In the genomic region with DNA sequence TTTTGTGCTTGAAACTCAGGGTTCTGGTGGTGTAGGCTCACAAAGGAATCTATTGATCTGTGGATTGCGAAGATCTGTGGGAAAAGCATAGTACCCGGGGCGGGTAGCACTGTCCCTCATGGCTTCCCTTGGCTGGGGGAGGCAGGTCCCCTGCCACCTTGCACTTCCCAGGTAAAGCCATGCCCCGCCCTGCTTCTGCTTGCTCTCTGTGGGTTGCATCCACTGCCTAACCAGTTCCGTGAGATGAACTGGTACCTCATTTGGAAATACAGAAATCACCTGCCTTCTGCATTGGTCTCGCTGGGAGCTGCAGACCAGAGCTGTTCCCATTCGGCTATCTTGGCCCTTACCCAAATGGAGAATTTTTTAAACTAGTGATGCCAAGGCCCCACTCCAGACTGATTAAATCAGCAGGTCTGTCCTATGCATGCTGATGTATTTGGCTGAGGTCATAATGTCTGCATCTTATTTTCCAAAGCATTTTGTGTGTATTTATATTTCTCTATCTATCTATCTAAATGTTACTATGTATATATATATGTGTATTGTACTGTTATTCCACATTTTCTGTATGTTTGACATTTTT, we compare ENCODE assay signal across 1 cellular context.
TF ChIP-seq lines count a peak whose summit lies in the region.

No MANE protein-coding gene starts in this region.

TF ChIP-seq in GM23338, 12 proteins besides CTCF, POLR2A, EP300 and RAD21:
- TF ChIP-seq, protein P1, sequence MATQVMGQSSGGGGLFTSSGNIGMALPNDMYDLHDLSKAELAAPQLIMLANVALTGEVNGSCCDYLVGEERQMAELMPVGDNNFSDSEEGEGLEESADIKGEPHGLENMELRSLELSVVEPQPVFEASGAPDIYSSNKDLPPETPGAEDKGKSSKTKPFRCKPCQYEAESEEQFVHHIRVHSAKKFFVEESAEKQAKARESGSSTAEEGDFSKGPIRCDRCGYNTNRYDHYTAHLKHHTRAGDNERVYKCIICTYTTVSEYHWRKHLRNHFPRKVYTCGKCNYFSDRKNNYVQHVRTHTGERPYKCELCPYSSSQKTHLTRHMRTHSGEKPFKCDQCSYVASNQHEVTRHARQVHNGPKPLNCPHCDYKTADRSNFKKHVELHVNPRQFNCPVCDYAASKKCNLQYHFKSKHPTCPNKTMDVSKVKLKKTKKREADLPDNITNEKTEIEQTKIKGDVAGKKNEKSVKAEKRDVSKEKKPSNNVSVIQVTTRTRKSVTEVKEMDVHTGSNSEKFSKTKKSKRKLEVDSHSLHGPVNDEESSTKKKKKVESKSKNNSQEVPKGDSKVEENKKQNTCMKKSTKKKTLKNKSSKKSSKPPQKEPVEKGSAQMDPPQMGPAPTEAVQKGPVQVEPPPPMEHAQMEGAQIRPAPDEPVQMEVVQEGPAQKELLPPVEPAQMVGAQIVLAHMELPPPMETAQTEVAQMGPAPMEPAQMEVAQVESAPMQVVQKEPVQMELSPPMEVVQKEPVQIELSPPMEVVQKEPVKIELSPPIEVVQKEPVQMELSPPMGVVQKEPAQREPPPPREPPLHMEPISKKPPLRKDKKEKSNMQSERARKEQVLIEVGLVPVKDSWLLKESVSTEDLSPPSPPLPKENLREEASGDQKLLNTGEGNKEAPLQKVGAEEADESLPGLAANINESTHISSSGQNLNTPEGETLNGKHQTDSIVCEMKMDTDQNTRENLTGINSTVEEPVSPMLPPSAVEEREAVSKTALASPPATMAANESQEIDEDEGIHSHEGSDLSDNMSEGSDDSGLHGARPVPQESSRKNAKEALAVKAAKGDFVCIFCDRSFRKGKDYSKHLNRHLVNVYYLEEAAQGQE (IDR thresholded peaks at IDR 0.05; ENCODE audit: unreplicated experiment): no peak
- TF ChIP-seq EZH2phosphoT487 (IDR thresholded peaks at IDR 0.05; ENCODE audit: unreplicated experiment): no peak
- TF ChIP-seq ZNF114 (CRISPR knock-in tag; IDR thresholded peaks at IDR 0.05): no peak
- TF ChIP-seq NANOG (IDR thresholded peaks at IDR 0.05; ENCODE audit: borderline replicate concordance): no peak
TF ChIP-seq in GM23338: peak in this region for 0.
